ENCODE assay signal across 1 cellular context in the genomic region with DNA sequence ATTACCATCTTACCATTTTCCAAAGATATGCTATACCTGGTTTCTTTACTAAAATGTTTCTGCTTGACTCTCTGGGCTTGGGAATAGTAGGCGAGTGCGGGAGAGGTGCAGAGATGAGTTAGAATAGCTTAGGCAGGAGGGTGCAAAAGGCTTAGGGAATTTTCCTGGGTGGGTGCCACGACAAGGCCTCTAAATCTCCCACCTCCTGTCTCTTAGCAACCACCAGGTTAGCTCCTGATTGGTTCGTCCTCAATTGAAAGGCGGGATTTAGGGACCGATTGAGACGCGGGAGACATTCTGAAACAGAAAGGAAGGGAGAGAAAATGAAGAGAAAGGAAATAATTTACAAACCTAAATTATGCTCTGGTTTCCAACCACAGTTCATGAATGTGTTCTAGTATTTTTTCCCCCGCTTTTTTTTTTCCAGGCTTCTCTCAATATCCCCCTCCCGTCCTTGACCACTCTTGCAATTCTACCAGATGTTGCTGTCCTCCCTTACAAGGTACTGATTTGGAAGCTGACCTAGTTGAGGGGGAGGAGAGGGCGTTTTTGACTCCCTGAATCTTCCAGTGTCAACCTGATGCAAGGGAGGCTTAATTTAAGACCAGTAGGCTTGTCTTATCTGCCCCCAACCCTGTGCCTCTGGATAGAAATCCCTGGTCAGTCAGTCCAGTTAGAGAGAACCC.
TF ChIP-seq lines count a peak whose summit lies in the region.

No MANE protein-coding gene starts in this region.

TF ChIP-seq in H1, 55 proteins besides CTCF, POLR2A, EP300 and RAD21:
- peak; percentile 87 to 91; a peak in 3 of 4 replicates for TF ChIP-seq SIN3A (conservative IDR thresholded peaks at IDR 0.05 in 1 of 2, IDR thresholded peaks at IDR 0.05 in 1 of 2; ENCODE audit: low read depth in 1 of 2, low read length in 2 of 2)
- 0 out of 2 replicates have a peak, but pooled peaks have one; percentile 43 for TF ChIP-seq SP1 (IDR thresholded peaks at IDR 0.05; ENCODE audit: low read depth, low read length)
- no peak for TF ChIP-seq SP4 (IDR thresholded peaks at IDR 0.05; ENCODE audit: low read length)
- no peak for TF ChIP-seq CTBP2 (IDR thresholded peaks at IDR 0.05; ENCODE audit: borderline replicate concordance, insufficient read depth, insufficient read length, low read length)
- TF ChIP-seq RFX5 (IDR thresholded peaks at IDR 0.05; ENCODE audit: borderline replicate concordance, low read depth, low read length), result peak; percentile 41; the same call in 1 of the 2 replicates
- TF ChIP-seq HDAC2 (IDR thresholded peaks at IDR 0.05; ENCODE audit: borderline replicate concordance in 1 of 2, low read depth in 2 of 2, low read length in 2 of 2), result peak; percentile 38 to 39; a peak in 1 of 4 replicates
- peak; percentile 24 for TF ChIP-seq KDM4A (IDR thresholded peaks at IDR 0.05; ENCODE audit: low read depth, low read length, severe bottlenecking)
